In genomic region chr2:27264753-27265535, GRCh38 we compare ENCODE assay signal across 9 cellular contexts. TPM values are rescaled to one million over a fixed set of nuclear protein-coding genes. Genes with fewer than 3 reads are reported as not detected.
DNase-seq lines count a peak whose midpoint lies in the region.
"Had no signal": no experiment of that assay in that cellular context is flagged by ENCODE, and none has a peak within 500 bp of the region (broad histone marks: within the 10 kb centered on the region; RNA-seq: fewer than 3 reads in every experiment).

No MANE protein-coding gene starts in this region.

- DNase-seq in EH (ENCODE audit: low read depth) (peak; percentile 63), Kasumi-1 (lab: John Stamatoyannopoulos, UW) (peak; percentile 42 to 46), SK-MEL-5 (ENCODE audit: low read depth, low spot score) (peak; percentile 58), cardiac septum (ENCODE audit: low spot score) (peak; percentile 84), mesenteric fat pad (ENCODE audit: low spot score) (no peak), inferior parietal cortex (ENCODE audit: extremely low spot score) (no peak)
- DNase-seq in activated naive CD4-positive, alpha-beta T cell treated with anti-CD3 and anti-CD28 coated beads, Interleukin-2, amount 50 U/mL, for 16 hours: peak; percentile 67

- no peaks in the 10 kb centered on the region for H3K4me1 ChIP-seq in rectal smooth muscle tissue (ENCODE audit: control insufficient read depth, insufficient read depth, low read length)

- in situ Hi-C loops in SK-MEL-5 (cut with HindIII; ENCODE audit: low pct_unique_long_range_greater_than_20kb, low sequenced_read_pairs): no loop called here

- no peak overlapping the region for H3K9ac ChIP-seq in rectal smooth muscle tissue (ENCODE audit: low read length)

- H3K27ac ChIP-seq in rectal smooth muscle tissue (ENCODE audit: low read depth, low read length): no peak overlapping the region

- intact Hi-C loops in cardiac septum (cut with DNase I): no loop called here

- peak overlapping the region; percentile 43 for H3K4me3 ChIP-seq in rectal smooth muscle tissue (ENCODE audit: low read length)

- H3K27me3 ChIP-seq in rectal smooth muscle tissue (ENCODE audit: control insufficient read depth, insufficient read depth, low read length): peaks cover 35% of the 10 kb centered on the region

- H3K36me3 ChIP-seq in rectal smooth muscle tissue (ENCODE audit: control insufficient read depth, insufficient read depth, low read length): no peaks in the 10 kb centered on the region

RNA-seq across cellular contexts. Expression of gene SLC30A3, which starts 2.1 kb away (rescaled TPM):
- total RNA-seq in SK-MEL-5 (2014; rRNA removed; shearing (Covaris generic)): 0.24 and 1.2 TPM in 2 replicates
- polyA plus RNA-seq in SK-MEL-5 (2015; cell fraction: cytosol; rRNA removed): 4.3 and 4.9 TPM in 2 replicates
- polyA plus RNA-seq in SK-MEL-5 (2015; cell fraction: nucleus; rRNA removed): 8.1 and 8.5 TPM in 2 replicates
- total RNA-seq in cardiac septum (10.2 TPM), mesenteric fat pad (not detected)

RNA-seq across cellular contexts. Expression of gene DNAJC5G, which starts 10.3 kb away (rescaled TPM):
- total RNA-seq in SK-MEL-5 (2014; rRNA removed; shearing (Covaris generic)): not detected in 2 replicates
- not detected in 2 replicates for polyA plus RNA-seq in SK-MEL-5 (2015; cell fraction: cytosol; rRNA removed)
- not detected in 2 replicates for polyA plus RNA-seq in SK-MEL-5 (2015; cell fraction: nucleus; rRNA removed)
- 1.6 TPM for total RNA-seq in cardiac septum
- total RNA-seq in mesenteric fat pad: not detected
- total RNA-seq: activated CD8-positive, alpha-beta memory T cell treated with anti-CD3 and anti-CD28 coated beads for 36 hours had no signal

RNA-seq across cellular contexts. Expression of gene TRIM54, which starts 17.3 kb away (rescaled TPM):
- not detected in 2 replicates for total RNA-seq in SK-MEL-5 (2014; rRNA removed; shearing (Covaris generic))
- not detected in 2 replicates for polyA plus RNA-seq in SK-MEL-5 (2015; cell fraction: cytosol; rRNA removed)
- 0.12 TPM in 1 of 2 replicates, not detected in the other for polyA plus RNA-seq in SK-MEL-5 (2015; cell fraction: nucleus; rRNA removed)
- total RNA-seq in cardiac septum (218 TPM), mesenteric fat pad (not detected)

RNA-seq across cellular contexts. Expression of gene UCN, which starts 43.3 kb away (rescaled TPM):
- total RNA-seq in SK-MEL-5 (2014; rRNA removed; shearing (Covaris generic)): 2.3 and 6.0 TPM in 2 replicates
- polyA plus RNA-seq in SK-MEL-5 (2015; cell fraction: cytosol; rRNA removed): 2.0 and 2.8 TPM in 2 replicates
- 21.6 and 28.2 TPM in 2 replicates for polyA plus RNA-seq in SK-MEL-5 (2015; cell fraction: nucleus; rRNA removed)
- 2.1 TPM for total RNA-seq in cardiac septum
- 1.0 TPM for total RNA-seq in mesenteric fat pad

RNA-seq across cellular contexts. Expression of gene CAD, which starts 47.8 kb away (rescaled TPM):
- 37.0 and 38.3 TPM in 2 replicates for total RNA-seq in SK-MEL-5 (2014; rRNA removed; shearing (Covaris generic))
- polyA plus RNA-seq in SK-MEL-5 (2015; cell fraction: cytosol; rRNA removed): 102 and 105 TPM in 2 replicates
- 200 and 235 TPM in 2 replicates for polyA plus RNA-seq in SK-MEL-5 (2015; cell fraction: nucleus; rRNA removed)
- total RNA-seq in cardiac septum: 11.0 TPM
- total RNA-seq in mesenteric fat pad: 26.0 TPM

Comparison
In these comparisons a context has a peak if more than half of its experiments do, and no peak if none do; other contexts are left out.
1. DNase-seq: peak in EH (single experiment), Kasumi-1 (2 of 2), SK-MEL-5 (single experiment), activated naive CD4-positive, alpha-beta T cell treated with anti-CD3 and anti-CD28 coated beads, Interleukin-2, amount 50 U/mL, for 16 hours (single experiment) and cardiac septum (single experiment); none in mesenteric fat pad (single experiment) and inferior parietal cortex (single experiment).
2. RNA of gene TRIM54, which starts 17.3 kb away (total RNA-seq): 218 TPM in cardiac septum (single experiment); not detected in SK-MEL-5 and not detected in mesenteric fat pad (single experiment); every median in the first group is over 100 times any median in the second.